26 cellular contexts compared by ENCODE assay signal in the genomic region with DNA sequence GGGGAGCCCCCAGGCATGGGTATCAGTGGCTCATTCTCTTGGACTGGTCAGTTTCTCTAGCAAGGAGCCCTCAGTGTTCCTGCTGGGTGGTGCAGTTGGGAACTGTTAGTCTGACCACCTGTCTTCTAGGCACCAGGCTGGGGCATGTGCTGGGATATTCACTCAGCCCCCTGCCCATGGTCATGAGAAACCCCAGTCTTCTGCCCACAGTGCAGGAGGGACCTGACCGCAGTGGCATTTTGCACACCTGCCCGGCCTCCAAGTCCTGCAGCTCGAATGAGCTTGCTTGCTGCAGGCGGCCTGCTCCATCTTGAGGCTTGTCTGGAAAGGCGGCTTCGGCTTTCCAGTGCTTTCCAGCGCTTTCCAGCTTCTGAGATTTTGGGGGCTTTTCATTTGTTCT.
"Had no signal": no experiment of that assay in that cellular context is flagged by ENCODE, and none has a peak within 500 bp of the region (broad histone marks: within the 10 kb centered on the region; RNA-seq: fewer than 3 reads in every experiment).

No MANE protein-coding gene starts in this region.

- H3K9me3 Mint-ChIP-seq: activated naive CD8-positive, alpha-beta T cell treated with anti-CD3 and anti-CD28 coated beads, Interleukin-2, amount 10 ng/mL, durations not matched to agents 7 days and 5 days had no signal

- H3K27ac Mint-ChIP-seq: activated CD4-positive, alpha-beta memory T cell treated with anti-CD3 and anti-CD28 coated beads, Interleukin-2, amount 10 ng/mL, durations not matched to agents 7 days and 5 days; activated naive CD8-positive, alpha-beta T cell treated with anti-CD3 and anti-CD28 coated beads, Interleukin-2, amount 10 ng/mL, durations not matched to agents 7 days and 5 days; activated T-cell treated with anti-CD3 and anti-CD28 coated beads, Interleukin-2, amount 50 U/mL, for 72 hours; activated T-helper 2 cell treated with anti-CD3 and anti-CD28 coated beads, Interferon-gamma antibody, Interleukin-2, Interleukin-4, amounts not matched to agents 10 μg/mL and 5 μg/mL and 100 μg/mL, durations not matched to agents 14 hours and 24 hours and 36 hours; T-helper 17 cell had no signal

- H3K27me3 ChIP-seq: adrenal gland had no signal

- H3K27ac ChIP-seq: adrenal gland had no signal

- H3K4me3 Mint-ChIP-seq: activated CD4-positive, alpha-beta memory T cell treated with anti-CD3 and anti-CD28 coated beads, Interleukin-2, amount 10 ng/mL, durations not matched to agents 7 days and 5 days; activated naive CD8-positive, alpha-beta T cell treated with anti-CD3 and anti-CD28 coated beads, Interleukin-2, amount 10 ng/mL, durations not matched to agents 7 days and 5 days; activated T-cell treated with anti-CD3 and anti-CD28 coated beads, Interleukin-2, amount 50 U/mL, for 72 hours; T-helper 17 cell had no signal

- H3K9me3 ChIP-seq: adrenal gland had no signal

- H3K4me3 ChIP-seq: adrenal gland had no signal

- DNase-seq: activated CD4-positive, alpha-beta memory T cell treated with anti-CD3 and anti-CD28 coated beads, Interleukin-2, amount 10 ng/mL, durations not matched to agents 7 days and 5 days; activated CD4-positive, alpha-beta T cell treated with anti-CD3 and anti-CD28 coated beads, Interleukin-2, amount 50 U/mL, for 1 hour; activated CD4-positive, CD25-positive, alpha-beta regulatory T cell; activated CD8-positive, alpha-beta memory T cell treated with anti-CD3 and anti-CD28 coated beads, Interleukin-2, amount 50 U/mL, for 4 hours; activated naive CD4-positive, alpha-beta T cell treated with anti-CD3 and anti-CD28 coated beads, Interleukin-2, amount 50 U/mL, for 16 hours; activated naive CD8-positive, alpha-beta T cell treated with anti-CD3 and anti-CD28 coated beads, Interleukin-2, amount 10 ng/mL, durations not matched to agents 7 days and 5 days; activated T-cell treated with anti-CD3 and anti-CD28 coated beads, Interleukin-2, amount 50 U/mL, for 72 hours; adrenal gland; anterior cingulate cortex; cerebellar nuclear complex; NCI-H1048; NCI-H1417; NCI-H1694; NCI-H2029; NCI-H2107; NCI-H2171 treated with DMSO at 0.1 percent for 48 hours; NCI-H226; NCI-H510A; NCI-H526 treated with DMSO at 0.1 percent for 48 hours; NCI-H82; NK-92 treated with Interleukin-12 subunit alpha and Interleukin-12 subunit beta, amount 100 ng/mL, for 24 hours; PC-3; SHP77 treated with DMSO at 0.1 percent for 48 hours; T-helper 17 cell; T-helper 9 cell had no signal

- H3K27me3 Mint-ChIP-seq: activated CD4-positive, alpha-beta memory T cell treated with anti-CD3 and anti-CD28 coated beads, Interleukin-2, amount 10 ng/mL, durations not matched to agents 7 days and 5 days; activated naive CD8-positive, alpha-beta T cell treated with anti-CD3 and anti-CD28 coated beads, Interleukin-2, amount 10 ng/mL, durations not matched to agents 7 days and 5 days; T-helper 17 cell had no signal

- H3K36me3 ChIP-seq: adrenal gland had no signal

- ATAC-seq: activated T-cell treated with anti-CD3 and anti-CD28 coated beads, Interleukin-2, amount 50 U/mL, for 72 hours; PC-3; T-helper 17 cell had no signal
